Comparison of ENCODE assay signal across 8 cellular contexts in genomic region chr1:1919304-1920056, GRCh38. TPM values are rescaled to one million over a fixed set of nuclear protein-coding genes. Genes with fewer than 3 reads are reported as not detected.
DNase-seq lines count a peak whose midpoint lies in the region; ATAC-seq, FAIRE-seq and TF ChIP-seq lines count a peak whose summit lies in the region.

No MANE protein-coding gene starts in this region.

- no peak for TF ChIP-seq CTCF in fibroblast of mammary gland (conservative IDR thresholded peaks at IDR 0.05; ENCODE audit: control insufficient read depth, insufficient read depth, low read depth, low read length)

- H3K4me3 ChIP-seq in fibroblast of mammary gland (ENCODE audit: control insufficient read depth, low read depth, low read length): peak overlapping the region; percentile 16

- H3K4me3 Mint-ChIP-seq in naive thymus-derived CD8-positive, alpha-beta T cell: peak overlapping the region; percentile 48 to 80 (median 66)
- H3K4me3 Mint-ChIP-seq in stimulated activated memory B cell treated with anti-CD40 and anti-IgM and Interleukin-4, amounts not matched to agents 10 μg/mL and 1 μg/mL and 100 μg/mL, for 72 hours: peak overlapping the region; percentile 71

- H3K27ac Mint-ChIP-seq in naive thymus-derived CD8-positive, alpha-beta T cell: peak overlapping the region in 6 of 10 donors; percentile 19 to 87 (median 65)
- peak overlapping the region; percentile 36 for H3K27ac Mint-ChIP-seq in stimulated activated memory B cell treated with anti-CD40 and anti-IgM and Interleukin-4, amounts not matched to agents 10 μg/mL and 1 μg/mL and 100 μg/mL, for 72 hours

- peaks cover 0 to 12% (median 5%) of the 10 kb centered on the region in 4 donors for H3K4me1 Mint-ChIP-seq in naive thymus-derived CD8-positive, alpha-beta T cell
- H3K4me1 Mint-ChIP-seq in stimulated activated memory B cell treated with anti-CD40 and anti-IgM and Interleukin-4, amounts not matched to agents 10 μg/mL and 1 μg/mL and 100 μg/mL, for 72 hours: peaks cover 7% of the 10 kb centered on the region

- DNase-seq in DMS79 treated with DMSO at 0.1 percent for 48 hours (lab: John Stamatoyannopoulos, UW): peak; percentile 97
- peak; percentile 99 for DNase-seq in KBM-7
- peak; percentile 79 for DNase-seq in RCC 7860 (ENCODE audit: low spot score)
- DNase-seq in activated T-helper 1 cell treated with Interleukin-2 at 50 U/mL for 16 hours (ENCODE audit: low read depth): peak; percentile 100
- peak; percentile 95 for DNase-seq in fibroblast of mammary gland (ENCODE audit: low read depth)
- DNase-seq in naive thymus-derived CD8-positive, alpha-beta T cell: peak; percentile 99 to 100 (median 100)

- H3K36me3 Mint-ChIP-seq in naive thymus-derived CD8-positive, alpha-beta T cell: no peaks in the 10 kb centered on the region
- no peaks in the 10 kb centered on the region for H3K36me3 Mint-ChIP-seq in stimulated activated memory B cell treated with anti-CD40 and anti-IgM and Interleukin-4, amounts not matched to agents 10 μg/mL and 1 μg/mL and 100 μg/mL, for 72 hours

- peak; percentile 63 for ATAC-seq in GM21737 (IDR thresholded peaks at IDR 0.05; ENCODE audit: unreplicated experiment)
- peak; percentile 85 to 88 for ATAC-seq in naive thymus-derived CD8-positive, alpha-beta T cell
- peak; percentile 91 for ATAC-seq in stimulated activated memory B cell treated with anti-CD40 and anti-IgM and Interleukin-4, amounts not matched to agents 10 μg/mL and 1 μg/mL and 100 μg/mL, for 72 hours

- no peaks in the 10 kb centered on the region for H3K27me3 Mint-ChIP-seq in naive thymus-derived CD8-positive, alpha-beta T cell
- H3K27me3 Mint-ChIP-seq in stimulated activated memory B cell treated with anti-CD40 and anti-IgM and Interleukin-4, amounts not matched to agents 10 μg/mL and 1 μg/mL and 100 μg/mL, for 72 hours: peaks cover 32% of the 10 kb centered on the region

- no peaks in the 10 kb centered on the region for H3K9me3 Mint-ChIP-seq in naive thymus-derived CD8-positive, alpha-beta T cell
- H3K9me3 Mint-ChIP-seq in stimulated activated memory B cell treated with anti-CD40 and anti-IgM and Interleukin-4, amounts not matched to agents 10 μg/mL and 1 μg/mL and 100 μg/mL, for 72 hours: no peaks in the 10 kb centered on the region

- POLR2A ChIA-PET in naive thymus-derived CD8-positive, alpha-beta T cell (lab: Charles Lee): interaction anchor here (2.3 kb wide), 1 partner anchor 10 kb away, joined by 13 read pairs; no protein-coding TSS in a partner anchor

- no peak for FAIRE-seq in RCC 7860 (lab: Jason Lieb, UNC)

- in situ Hi-C loops in KBM-7 (cut with MboI; ENCODE audit: low pct_unique_long_range_greater_than_20kb, low sequenced_read_pairs): no loop called here

RNA-seq across cellular contexts. Expression of gene TMEM52, which starts 0.4 kb away (rescaled TPM):
- total RNA-seq in naive thymus-derived CD8-positive, alpha-beta T cell: 1 to 10 TPM in 1 of 2 experiments, not detected in 1; 1.0 TPM
- under 1 TPM in 2 of 3 donors, not detected in 1; 0.20 to 0.53 TPM for polyA plus RNA-seq in naive thymus-derived CD8-positive, alpha-beta T cell

RNA-seq across cellular contexts. Expression of gene CALML6, which starts 4.4 kb away (rescaled TPM):
- 1 to 10 TPM; 1.4 to 1.6 TPM for total RNA-seq in naive thymus-derived CD8-positive, alpha-beta T cell
- not detected for polyA plus RNA-seq in naive thymus-derived CD8-positive, alpha-beta T cell

RNA-seq across cellular contexts. Expression of gene GNB1, which starts 28.6 kb away (rescaled TPM):
- 100 to 1,000 TPM; 231 to 232 TPM for total RNA-seq in naive thymus-derived CD8-positive, alpha-beta T cell
- polyA plus RNA-seq in naive thymus-derived CD8-positive, alpha-beta T cell: 100 to 1,000 TPM in 2 of 3 donors, 10 to 100 TPM in 1; 45.9 to 107 (median 105) TPM

Comparison
In these comparisons a context has a peak if more than half of its experiments do, and no peak if none do; other contexts are left out.
1. Peak in every context shown above with its lines: DNase-seq, ATAC-seq and H3K4me3 ChIP-seq.